ENCODE assay signal across 16 cellular contexts in genomic region chr4:14716622-14717021, GRCh38.
DNase-seq lines count a peak whose midpoint lies in the region; ATAC-seq and TF ChIP-seq lines count a peak whose summit lies in the region.
"Had no signal": no experiment of that assay in that cellular context is flagged by ENCODE, and none has a peak within 500 bp of the region (broad histone marks: within the 10 kb centered on the region; RNA-seq: fewer than 3 reads in every experiment).

No MANE protein-coding gene starts in this region.

- H3K4me3 ChIP-seq in ACC112 (ENCODE audit: low read depth, low read length) (no peak overlapping the region), neural cell (ENCODE audit: low read length) (peak overlapping the region; percentile 49)
- H3K4me3 ChIP-seq: GM12878, SJSA1 had no signal

- no peaks in the 10 kb centered on the region for H3K9me2 ChIP-seq in neural cell (ENCODE audit: insufficient read depth, low read length)

- H3K36me3 ChIP-seq in ACC112 (ENCODE audit: insufficient read depth, low read length) (no peaks in the 10 kb centered on the region), neural cell (ENCODE audit: insufficient read depth, low read length) (no peaks in the 10 kb centered on the region)
- H3K36me3 ChIP-seq: SJSA1 had no signal

- H3K27me3 ChIP-seq in ACC112 (ENCODE audit: insufficient read depth, low read length) (no peaks in the 10 kb centered on the region), neural cell (ENCODE audit: insufficient read depth, low read depth, low read length) (peaks cover 3% of the 10 kb centered on the region)
- H3K27me3 ChIP-seq: SJSA1 had no signal

- TF ChIP-seq CTCF in neural cell (IDR thresholded peaks at IDR 0.05; ENCODE audit: poor library complexity, severe bottlenecking), result no peak

- H3K9ac ChIP-seq in neural cell (ENCODE audit: low read length), result no peak overlapping the region

- H3F3A ChIP-seq in neural cell (ENCODE audit: insufficient read depth, low read length, poor library complexity, severe bottlenecking), result no peaks in the 10 kb centered on the region

- H3K9me3 ChIP-seq in neural cell (ENCODE audit: low read length), result no peaks in the 10 kb centered on the region
- H3K9me3 ChIP-seq: SJSA1 had no signal

- no peak for ATAC-seq in HG03520 (IDR thresholded peaks at IDR 0.05; ENCODE audit: unreplicated experiment)
- ATAC-seq: GM12878, Right ventricle myocardium inferior had no signal

- TF ChIP-seq EP300 in neural cell (conservative IDR thresholded peaks at IDR 0.05; ENCODE audit: poor library complexity, severe bottlenecking), result peak; percentile 71

- H3K4me2 ChIP-seq in neural cell (ENCODE audit: low read length), result peak overlapping the region; percentile 60

- H4K20me1 ChIP-seq in neural cell (ENCODE audit: insufficient read depth), result no peaks in the 10 kb centered on the region

- peak; percentile 8 for DNase-seq in ELR (ENCODE audit: low read depth)
- DNase-seq in T1000 (lab: John Stamatoyannopoulos, UW), result peak; percentile 25
- DNase-seq in stimulated activated naive CD4-positive, alpha-beta T cell (lab: John Stamatoyannopoulos, UW), result no peak
- no peak for DNase-seq in NCI-H2227 treated with DMSO at 0.1 percent for 48 hours (lab: John Stamatoyannopoulos, UW)
- DNase-seq: H7, Kasumi-1, NCI-H1436, NCI-H774, OCI-M1, T-helper 1 cell had no signal

- peaks cover 18% of the 10 kb centered on the region for H3K4me1 ChIP-seq in ACC112 (ENCODE audit: control insufficient read depth, insufficient read depth, low read length, unreplicated experiment)
- H3K4me1 ChIP-seq: SJSA1 had no signal

- no peaks in the 10 kb centered on the region for H3K79me2 ChIP-seq in ACC112 (ENCODE audit: control insufficient read depth, insufficient read depth, low read length, unreplicated experiment)
- no peaks in the 10 kb centered on the region for H3K79me2 ChIP-seq in neural cell (replicated peaks; ENCODE audit: insufficient read depth, low read length)

- H2AFZ ChIP-seq in ACC112 (ENCODE audit: low read length, unreplicated experiment) (no peak overlapping the region), neural cell (ENCODE audit: low read depth, low read length) (no peak overlapping the region)

- TF ChIP-seq RAD21 in neural cell (conservative IDR thresholded peaks at IDR 0.05), result no peak

- peak overlapping the region; percentile 4; the same call in 1 of the 2 replicates for H3K27ac ChIP-seq in ACC112 (ENCODE audit: low read depth, low read length)
- no peak overlapping the region for H3K27ac ChIP-seq in neural cell (ENCODE audit: low read length)
- H3K27ac ChIP-seq: SJSA1 had no signal

TF ChIP-seq in neural cell, 6 proteins besides CTCF, POLR2A, EP300 and RAD21:
- TF ChIP-seq MXI1 (conservative IDR thresholded peaks at IDR 0.05; ENCODE audit: poor library complexity, severe bottlenecking), result no peak
- TF ChIP-seq SMC3 (conservative IDR thresholded peaks at IDR 0.05; ENCODE audit: poor library complexity), result no peak
- peak; percentile 99 for TF ChIP-seq REST (IDR thresholded peaks at IDR 0.05; ENCODE audit: borderline replicate concordance)
- TF ChIP-seq TAF1 (IDR thresholded peaks at IDR 0.05; ENCODE audit: low read depth), result no peak
- no peak for TF ChIP-seq EZH2 (IDR thresholded peaks at IDR 0.05; ENCODE audit: borderline replicate concordance, insufficient read depth, low read length, poor library complexity, severe bottlenecking)
- TF ChIP-seq POLR2AphosphoS5 (IDR thresholded peaks at IDR 0.05), result peak; percentile 99

Comparison
In these comparisons a context has a peak if more than half of its experiments do, and no peak if none do; other contexts are left out.
1. DNase-seq: peak in ELR (single experiment) and T1000 (single experiment); none in stimulated activated naive CD4-positive, alpha-beta T cell (0 of 6) and NCI-H2227 treated with DMSO at 0.1 percent for 48 hours (single experiment).